Comparison of ENCODE assay signal across 9 cellular contexts in genomic region chr19:37506387-37507166, GRCh38. TPM values are rescaled to one million over a fixed set of nuclear protein-coding genes. Genes with fewer than 3 reads are reported as not detected.
DNase-seq lines count a peak whose midpoint lies in the region; ATAC-seq and TF ChIP-seq lines count a peak whose summit lies in the region.
"Had no signal": no experiment of that assay in that cellular context is flagged by ENCODE, and none has a peak within 500 bp of the region (broad histone marks: within the 10 kb centered on the region; RNA-seq: fewer than 3 reads in every experiment).

TSS of gene ZNF793 (plus strand) at chr19:37506939. CDS start at chr19:37523440, 16,501 bp downstream.

- peak within 1 kb of the TSS; percentile 27 for H2AK5ac ChIP-seq in trophoblast cell (ENCODE audit: low read length)

- peak within 1 kb of the TSS; percentile 91 for H4K91ac ChIP-seq in trophoblast cell (ENCODE audit: low read depth, low read length)

- no peak within 1 kb of the TSS for H3K4me3 Mint-ChIP-seq in activated naive CD8-positive, alpha-beta T cell treated with anti-CD3 and anti-CD28 coated beads, Interleukin-2, amount 10 ng/mL, durations not matched to agents 7 days and 5 days
- H3K4me3 Mint-ChIP-seq: dendritic cell treated with granulocyte-macrophage colony-stimulating factor and Interleukin-4, amounts not matched to agents 40 ng/mL and 50 ng/mL, for 4 days had no signal

- POLR2A ChIA-PET in activated naive CD8-positive, alpha-beta T cell treated with anti-CD3 and anti-CD28 coated beads, Interleukin-2, amount 10 ng/mL, durations not matched to agents 7 days and 5 days (lab: Charles Lee), result interaction anchor here (0.6 to 2.1 kb wide), 15 partner anchors 26 to 902 kb away, joined by 3 to 44 read pairs (median 5); partner anchors contain the start of genes ZNF382, ZNF527, ZNF540 and ZNF568

- no peak within 1 kb of the TSS for H3K23ac ChIP-seq in trophoblast cell (ENCODE audit: low read length)

- peak within 1 kb of the TSS; percentile 65 for H3K4me2 ChIP-seq in trophoblast cell (ENCODE audit: low read length)

- H4K8ac ChIP-seq in trophoblast cell (ENCODE audit: low read depth, low read length), result peak within 1 kb of the TSS; percentile 93

- H3K9me3 Mint-ChIP-seq in activated naive CD8-positive, alpha-beta T cell treated with anti-CD3 and anti-CD28 coated beads, Interleukin-2, amount 10 ng/mL, durations not matched to agents 7 days and 5 days, result peaks cover 25% of the 10 kb centered on the region

- H3K18ac ChIP-seq in trophoblast cell (ENCODE audit: low read length), result peak within 1 kb of the TSS; percentile 72

- peak within 1 kb of the TSS; percentile 92 for H3K27ac ChIP-seq in left ventricle myocardium inferior (replicated peaks)
- H3K27ac ChIP-seq in trophoblast cell (ENCODE audit: low read depth, low read length), result peak within 1 kb of the TSS; percentile 77
- H3K27ac ChIP-seq in thymus (ENCODE audit: low read depth), result peak within 1 kb of the TSS; percentile 90

- peaks cover 28% of the 10 kb centered on the region for H3K4me1 ChIP-seq in left ventricle myocardium inferior
- H3K4me1 ChIP-seq in trophoblast cell (ENCODE audit: control insufficient read depth in 1 of 2, insufficient read depth in 2 of 2, low read length in 2 of 2), result peaks cover 2 to 7% of the 10 kb centered on the region in 2 experiments
- no peaks in the 10 kb centered on the region for H3K4me1 ChIP-seq in thymus (ENCODE audit: control insufficient read depth, insufficient read depth, low read length)

- H4K12ac ChIP-seq in trophoblast cell (ENCODE audit: low read depth, low read length), result peak within 1 kb of the TSS; percentile 81

- no peak for TF ChIP-seq CTCF in left ventricle myocardium inferior (IDR thresholded peaks at IDR 0.05; ENCODE audit: borderline replicate concordance)

- ATAC-seq in activated naive CD8-positive, alpha-beta T cell treated with anti-CD3 and anti-CD28 coated beads, Interleukin-2, amount 10 ng/mL, durations not matched to agents 7 days and 5 days (ENCODE audit: low read depth), result peak; percentile 91
- no peak for ATAC-seq in HG03378 (IDR thresholded peaks at IDR 0.05; ENCODE audit: unreplicated experiment)

- H3K9me3 ChIP-seq in left ventricle myocardium inferior (replicated peaks), result peaks cover under 1% of the 10 kb centered on the region
- peaks cover 1% of the 10 kb centered on the region for H3K9me3 ChIP-seq in trophoblast cell (ENCODE audit: insufficient read depth, low read depth, low read length)
- H3K9me3 ChIP-seq in thymus (ENCODE audit: control insufficient read depth), result peaks cover 1% of the 10 kb centered on the region

- no peak within 1 kb of the TSS for H3K27ac Mint-ChIP-seq in activated naive CD8-positive, alpha-beta T cell treated with anti-CD3 and anti-CD28 coated beads, Interleukin-2, amount 10 ng/mL, durations not matched to agents 7 days and 5 days
- H3K27ac Mint-ChIP-seq: dendritic cell treated with granulocyte-macrophage colony-stimulating factor and Interleukin-4, amounts not matched to agents 40 ng/mL and 50 ng/mL, for 4 days had no signal

- peak within 1 kb of the TSS; percentile 45 for H3K14ac ChIP-seq in trophoblast cell (ENCODE audit: low read length)

- H3K36me3 ChIP-seq in left ventricle myocardium inferior (peaks cover 32% of the 10 kb centered on the region), trophoblast cell (ENCODE audit: control insufficient read depth in 1 of 2, insufficient read depth in 2 of 2, low read length in 2 of 2) (peaks cover 3 to 4% of the 10 kb centered on the region in 2 experiments), thymus (ENCODE audit: control insufficient read depth, insufficient read depth) (no peaks in the 10 kb centered on the region)

- DNase-seq in GM03348 (ENCODE audit: low spot score) (peak; percentile 73), HK-2 (ENCODE audit: unreplicated experiment) (peak; percentile 74), SHP77 treated with DMSO at 0.1 percent for 48 hours (lab: John Stamatoyannopoulos, UW) (peak; percentile 73), left ventricle myocardium inferior (peak; percentile 85), trophoblast cell (peak; percentile 79 to 89)
- peak; percentile 85 for DNase-seq in activated naive CD8-positive, alpha-beta T cell treated with anti-CD3 and anti-CD28 coated beads, Interleukin-2, amount 10 ng/mL, durations not matched to agents 7 days and 5 days

- H3K27me3 ChIP-seq in left ventricle myocardium inferior (ENCODE audit: low read depth) (no peaks in the 10 kb centered on the region), trophoblast cell (ENCODE audit: insufficient read depth, low read length) (no peaks in the 10 kb centered on the region), thymus (ENCODE audit: control insufficient read depth, insufficient read depth) (no peaks in the 10 kb centered on the region)

- H3K9ac ChIP-seq in trophoblast cell (ENCODE audit: low read length), result peak within 1 kb of the TSS; percentile 88

- peak within 1 kb of the TSS; percentile 91 for H2BK5ac ChIP-seq in trophoblast cell (ENCODE audit: low read depth, low read length, poor library complexity)

- H3K27me3 Mint-ChIP-seq in activated naive CD8-positive, alpha-beta T cell treated with anti-CD3 and anti-CD28 coated beads, Interleukin-2, amount 10 ng/mL, durations not matched to agents 7 days and 5 days, result no peaks in the 10 kb centered on the region
- H3K27me3 Mint-ChIP-seq: dendritic cell treated with granulocyte-macrophage colony-stimulating factor and Interleukin-4, amounts not matched to agents 40 ng/mL and 50 ng/mL, for 4 days had no signal

- H2BK12ac ChIP-seq in trophoblast cell (ENCODE audit: low read length), result no peak within 1 kb of the TSS

- H3K36me3 Mint-ChIP-seq in activated naive CD8-positive, alpha-beta T cell treated with anti-CD3 and anti-CD28 coated beads, Interleukin-2, amount 10 ng/mL, durations not matched to agents 7 days and 5 days, result peaks cover 33% of the 10 kb centered on the region

- no CpG with 5 or more reads among the region's 40 CpGs for WGBS in trophoblast cell (ENCODE audit: extremely low coverage, insufficient coverage, insufficient read length)
- WGBS in thymus, result 2% methylated on average over 40 of the region's 40 CpGs

- peaks cover 2% of the 10 kb centered on the region for H3K4me1 Mint-ChIP-seq in activated naive CD8-positive, alpha-beta T cell treated with anti-CD3 and anti-CD28 coated beads, Interleukin-2, amount 10 ng/mL, durations not matched to agents 7 days and 5 days

- H3K79me1 ChIP-seq in trophoblast cell (ENCODE audit: low read length), result peaks cover 13% of the 10 kb centered on the region

- peak within 1 kb of the TSS; percentile 61 for H2AFZ ChIP-seq in trophoblast cell (ENCODE audit: insufficient read depth, low read length, poor library complexity)

- H2BK120ac ChIP-seq in trophoblast cell (ENCODE audit: insufficient read depth, low read length, poor library complexity), result peak within 1 kb of the TSS; percentile 67

- H3K79me2 ChIP-seq in trophoblast cell (ENCODE audit: control insufficient read depth, insufficient read depth, low read length, poor library complexity), result peaks cover 6% of the 10 kb centered on the region

- H3K4ac ChIP-seq in trophoblast cell (ENCODE audit: low read depth, low read length), result peak within 1 kb of the TSS; percentile 70

- intact Hi-C loops in left ventricle myocardium inferior (cut with micrococcal nuclease), result no loop called here

- H3K4me3 ChIP-seq in left ventricle myocardium inferior (peak within 1 kb of the TSS; percentile 69), trophoblast cell (ENCODE audit: low read depth, low read length) (peak within 1 kb of the TSS; percentile 87), thymus (ENCODE audit: low read length) (peak within 1 kb of the TSS; percentile 48)

RNA-seq across cellular contexts. Expression of gene ZNF793, which starts in this region (rescaled TPM):
- total RNA-seq in activated naive CD8-positive, alpha-beta T cell treated with anti-CD3 and anti-CD28 coated beads, Interleukin-2, amount 10 ng/mL, durations not matched to agents 7 days and 5 days, result 10 to 100 TPM; 10.6 to 11.1 TPM
- total RNA-seq in left ventricle myocardium inferior, result 7.1 TPM
- 5.1 and 5.6 TPM in 2 replicates for polyA plus RNA-seq in trophoblast cell (2013)
- polyA plus RNA-seq in thymus, result 3.8 TPM
